In genomic region chr16:2473425-2473926, GRCh38 we compare ENCODE assay signal across 8 cellular contexts. TPM values are rescaled to one million over a fixed set of nuclear protein-coding genes. Genes with fewer than 3 reads are reported as not detected.
DNase-seq lines count a peak whose midpoint lies in the region; TF ChIP-seq lines count a peak whose summit lies in the region.

No MANE protein-coding gene starts in this region.

- POLR2A ChIA-PET in A673 (lab: Charles Lee; ENCODE audit: low non-redundant PET): no interaction called here

- in situ Hi-C loops in GM13976 (cut with MboI; ENCODE audit: low sequenced_read_pairs, unreplicated experiment): no loop called here

- peak overlapping the region; percentile 58 for H3K4me3 Mint-ChIP-seq in T-helper 2 cell treated with Interferon-gamma antibody and Interleukin-4, amounts not matched to agents 5 μg/mL and 100 μg/mL, for 36 hours
- peak overlapping the region; percentile 67 for H3K4me3 Mint-ChIP-seq in glutamatergic neuron (ENCODE audit: unreplicated experiment)

- BruUV-seq in A673 (replicated peaks; lab: Mats Ljungman, UMichigan): no TSS peak

- peaks cover 31% of the 10 kb centered on the region for H3K27me3 Mint-ChIP-seq in T-helper 2 cell treated with Interferon-gamma antibody and Interleukin-4, amounts not matched to agents 5 μg/mL and 100 μg/mL, for 36 hours (ENCODE audit: low read depth)
- H3K27me3 Mint-ChIP-seq in glutamatergic neuron (ENCODE audit: unreplicated experiment): peaks cover 18% of the 10 kb centered on the region

- peaks cover 4% of the 10 kb centered on the region for H3K4me1 Mint-ChIP-seq in T-helper 2 cell treated with Interferon-gamma antibody and Interleukin-4, amounts not matched to agents 5 μg/mL and 100 μg/mL, for 36 hours (ENCODE audit: low read depth)
- peaks cover 19% of the 10 kb centered on the region for H3K4me1 Mint-ChIP-seq in glutamatergic neuron (ENCODE audit: low read depth, unreplicated experiment)

- H3K27ac ChIP-seq in A673 (ENCODE audit: low read depth, low read length, poor library complexity, severe bottlenecking) (no peak overlapping the region), urinary bladder (ENCODE audit: low read depth) (no peak overlapping the region)

- TF ChIP-seq CTCF in A673 (conservative IDR thresholded peaks at IDR 0.05; ENCODE audit: low read depth, low read length) (no peak), GM10266 (IDR thresholded peaks at IDR 0.05; ENCODE audit: control insufficient read depth, insufficient read depth, low read depth, missing control alignments) (no peak), glutamatergic neuron (IDR thresholded peaks at IDR 0.05; ENCODE audit: partially characterized antibody, unreplicated experiment) (no peak), GM13976 (IDR thresholded peaks at IDR 0.05; ENCODE audit: borderline replicate concordance, control extremely low read depth, extremely low read depth, insufficient read depth, missing control alignments) (no peak)

- CTCF ChIA-PET in A673 (lab: Charles Lee): no interaction called here

- H3K36me3 Mint-ChIP-seq in T-helper 2 cell treated with Interferon-gamma antibody and Interleukin-4, amounts not matched to agents 5 μg/mL and 100 μg/mL, for 36 hours (ENCODE audit: low read depth): no peaks in the 10 kb centered on the region
- H3K36me3 Mint-ChIP-seq in glutamatergic neuron (ENCODE audit: unreplicated experiment): no peaks in the 10 kb centered on the region

- intact Hi-C loops in A673 (cut with micrococcal nuclease; ENCODE audit: unreplicated experiment): no loop called here

- peak overlapping the region; percentile 87 for H3K4me3 ChIP-seq in A673 (ENCODE audit: low read depth, low read length, poor library complexity, severe bottlenecking)
- peak overlapping the region; percentile 83 for H3K4me3 ChIP-seq in urinary bladder (ENCODE audit: low read depth, low read length)

- H3K27me3 ChIP-seq in A673 (replicated peaks; ENCODE audit: insufficient read depth, low read depth, low read length, poor library complexity): no peaks in the 10 kb centered on the region

- DNase-seq in A673 (ENCODE audit: low spot score): no peak
- peak; percentile 56 for DNase-seq in GM10266 (ENCODE audit: extremely low spot score)
- no peak for DNase-seq in T-helper 2 cell treated with Interferon-gamma antibody and Interleukin-4, amounts not matched to agents 5 μg/mL and 100 μg/mL, for 36 hours (ENCODE audit: low spot score)
- no peak for DNase-seq in glutamatergic neuron
- DNase-seq in CD1c-positive myeloid dendritic cell (ENCODE audit: extremely low spot score): no peak
- DNase-seq in GM13976 (ENCODE audit: low spot score): no peak
- DNase-seq in ecto neural progenitor cell (ENCODE audit: low spot score): no peak

- H3K27ac Mint-ChIP-seq in T-helper 2 cell treated with Interferon-gamma antibody and Interleukin-4, amounts not matched to agents 5 μg/mL and 100 μg/mL, for 36 hours: no peak overlapping the region
- H3K27ac Mint-ChIP-seq in glutamatergic neuron (ENCODE audit: unreplicated experiment): no peak overlapping the region

- H3K9me3 ChIP-seq in A673 (ENCODE audit: low read depth, low read length, poor library complexity, severe bottlenecking): no peaks in the 10 kb centered on the region

- H3K36me3 ChIP-seq in A673 (ENCODE audit: insufficient read depth, low read length, poor library complexity, severe bottlenecking): no peaks in the 10 kb centered on the region
- no peaks in the 10 kb centered on the region for H3K36me3 ChIP-seq in urinary bladder (ENCODE audit: insufficient read depth)

- H3K4me1 ChIP-seq in A673 (ENCODE audit: insufficient read depth, low read length, poor library complexity, severe bottlenecking) (peaks cover 54% of the 10 kb centered on the region), urinary bladder (ENCODE audit: insufficient read depth) (no peaks in the 10 kb centered on the region)

- WGBS in urinary bladder: 7% methylated on average over 50 of the region's 50 CpGs

- H3K9me3 Mint-ChIP-seq in T-helper 2 cell treated with Interferon-gamma antibody and Interleukin-4, amounts not matched to agents 5 μg/mL and 100 μg/mL, for 36 hours: no peaks in the 10 kb centered on the region
- H3K9me3 Mint-ChIP-seq in glutamatergic neuron (ENCODE audit: unreplicated experiment): peaks cover 10% of the 10 kb centered on the region

RNA-seq across cellular contexts. Expression of gene TBC1D24, which starts 1.5 kb away (rescaled TPM):
- total RNA-seq in A673 (2021) (24.2 and 27.1 TPM in 2 replicates), glutamatergic neuron (ENCODE audit: unreplicated experiment) (58.4 TPM), urinary bladder (11.2 TPM)
- 5.8 TPM for polyA plus RNA-seq in urinary bladder

RNA-seq across cellular contexts. Expression of gene NTN3, which starts 2.4 kb away (rescaled TPM):
- 1.6 and 2.9 TPM in 2 replicates for total RNA-seq in A673 (2021)
- 5.4 TPM for total RNA-seq in glutamatergic neuron (ENCODE audit: unreplicated experiment)
- total RNA-seq in urinary bladder: 5.2 TPM
- 0.19 TPM for polyA plus RNA-seq in urinary bladder

RNA-seq across cellular contexts. Expression of gene TEDC2, which starts 13.6 kb away (rescaled TPM):
- 48.5 and 51.9 TPM in 2 replicates for total RNA-seq in A673 (2021)
- total RNA-seq in glutamatergic neuron (ENCODE audit: unreplicated experiment): 21.1 TPM
- total RNA-seq in urinary bladder: 2.4 TPM
- polyA plus RNA-seq in urinary bladder: 1.1 TPM

RNA-seq across cellular contexts. Expression of gene ATP6V0C, which starts 40.3 kb away (rescaled TPM):
- total RNA-seq in A673 (2021) (231 and 252 TPM in 2 replicates), glutamatergic neuron (ENCODE audit: unreplicated experiment) (274 TPM), urinary bladder (15.0 TPM)
- polyA plus RNA-seq in urinary bladder: 193 TPM

RNA-seq across cellular contexts. Expression of gene CCNF, which starts 44.2 kb away (rescaled TPM):
- 71.7 and 76.1 TPM in 2 replicates for total RNA-seq in A673 (2021)
- 26.4 TPM for total RNA-seq in glutamatergic neuron (ENCODE audit: unreplicated experiment)
- 9.6 TPM for total RNA-seq in urinary bladder
- polyA plus RNA-seq in urinary bladder: 2.2 TPM
